Comparison of ENCODE assay signal across 8 cellular contexts in the genomic region with DNA sequence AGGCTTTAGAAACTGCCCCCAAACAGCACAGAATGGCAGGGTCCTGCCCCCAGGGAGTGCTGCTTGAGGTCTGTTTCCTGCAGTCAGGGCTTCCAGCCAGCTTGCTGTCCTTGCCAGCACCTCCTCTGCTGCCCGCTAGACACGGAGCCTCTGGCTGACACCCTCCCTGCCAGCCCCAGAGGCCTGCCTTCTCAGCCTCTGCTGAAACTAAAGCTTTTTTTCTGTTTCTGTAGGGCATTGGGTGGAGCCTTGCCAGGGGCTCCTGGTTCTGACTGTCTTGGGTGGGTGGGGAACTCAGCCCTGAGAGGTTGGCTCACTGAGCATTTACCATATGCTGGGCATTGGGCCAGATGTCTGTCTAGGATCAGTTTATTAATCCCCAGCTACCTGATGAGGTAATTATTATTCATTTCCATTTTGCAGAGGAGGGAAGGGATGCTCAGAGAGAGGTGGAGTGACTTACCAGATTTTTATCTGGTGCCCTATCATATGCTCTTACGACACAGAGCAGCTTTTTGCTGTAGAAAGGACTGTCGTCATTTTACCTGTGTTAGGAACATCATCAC. TPM values are rescaled to one million over a fixed set of nuclear protein-coding genes. Genes with fewer than 3 reads are reported as not detected.
DNase-seq lines count a peak whose midpoint lies in the region; ATAC-seq and TF ChIP-seq lines count a peak whose summit lies in the region.

No MANE protein-coding gene starts in this region.

- peak in 5 of 10 experiments; percentile 36 to 51 (median 42) for DNase-seq in CD4-positive, alpha-beta T cell
- peak; percentile 67 for DNase-seq in NCI-H1092 treated with DMSO at 0.1 percent for 48 hours (lab: John Stamatoyannopoulos, UW)
- DNase-seq in activated CD8-positive, alpha-beta T cell treated with anti-CD3 and anti-CD28 coated beads for 36 hours = peak; percentile 76
- peak; percentile 56 for DNase-seq in glutamatergic neuron
- peak; percentile 79 for DNase-seq in spleen
- DNase-seq in lower leg skin (ENCODE audit: low spot score in 2 of 2) = no peak

- 42 to 59% (median 43%) methylated on average over 4 of the region's 4 CpGs for WGBS in spleen, 5 donors
- WGBS in lower leg skin, 2 donors = 11 to 16% methylated on average over 4 of the region's 4 CpGs

- peaks cover 100% of the 10 kb centered on the region for H3K4me1 Mint-ChIP-seq in CD4-positive, alpha-beta T cell (ENCODE audit: low read depth)
- peaks cover 98% of the 10 kb centered on the region for H3K4me1 Mint-ChIP-seq in activated CD8-positive, alpha-beta T cell treated with anti-CD3 and anti-CD28 coated beads for 36 hours (ENCODE audit: low read depth)
- peaks cover 39% of the 10 kb centered on the region for H3K4me1 Mint-ChIP-seq in glutamatergic neuron (ENCODE audit: low read depth, unreplicated experiment)

- H3K27ac Mint-ChIP-seq in CD4-positive, alpha-beta T cell = peak overlapping the region; percentile 72
- H3K27ac Mint-ChIP-seq in activated CD8-positive, alpha-beta T cell treated with anti-CD3 and anti-CD28 coated beads for 36 hours = peak overlapping the region; percentile 91
- peak overlapping the region; percentile 43 for H3K27ac Mint-ChIP-seq in glutamatergic neuron (ENCODE audit: unreplicated experiment)

- H3K4me3 Mint-ChIP-seq in CD4-positive, alpha-beta T cell = peak overlapping the region; percentile 62
- H3K4me3 Mint-ChIP-seq in activated CD8-positive, alpha-beta T cell treated with anti-CD3 and anti-CD28 coated beads for 36 hours = peak overlapping the region; percentile 30
- H3K4me3 Mint-ChIP-seq in glutamatergic neuron (ENCODE audit: unreplicated experiment) = no peak overlapping the region

- intact Hi-C loops in CD4-positive, alpha-beta T cell (cut with DNase I, micrococcal nuclease) = loop anchor here (2.0 to 5.0 kb wide), 2 partner anchors 15 to 37 kb away; no protein-coding TSS in a partner anchor
- intact Hi-C loops in activated CD8-positive, alpha-beta T cell treated with anti-CD3 and anti-CD28 coated beads for 36 hours (cut with micrococcal nuclease) = loop anchor here (5.0 kb wide), 2 partner anchors 33 to 37 kb away; no protein-coding TSS in a partner anchor
- intact Hi-C loops in spleen (cut with DNase I; ENCODE audit: low total_unique reads) (no loop called here), lower leg skin (cut with DNase I; ENCODE audit: low total_unique reads) (no loop called here)

- no peak for TF ChIP-seq CTCF in CD4-positive, alpha-beta T cell (IDR thresholded peaks at IDR 0.05)
- no peak for TF ChIP-seq CTCF in activated CD8-positive, alpha-beta T cell treated with anti-CD3 and anti-CD28 coated beads for 36 hours (IDR thresholded peaks at IDR 0.05)
- TF ChIP-seq CTCF in glutamatergic neuron (IDR thresholded peaks at IDR 0.05; ENCODE audit: partially characterized antibody, unreplicated experiment) (no peak), spleen (IDR thresholded peaks at IDR 0.05 in 8 of 11, conservative IDR thresholded peaks at IDR 0.05 in 3 of 11) (no peak), lower leg skin (IDR thresholded peaks at IDR 0.05) (no peak)

- peaks cover 14% of the 10 kb centered on the region for H3K36me3 Mint-ChIP-seq in CD4-positive, alpha-beta T cell (ENCODE audit: low read depth)
- H3K36me3 Mint-ChIP-seq in activated CD8-positive, alpha-beta T cell treated with anti-CD3 and anti-CD28 coated beads for 36 hours (ENCODE audit: low read depth) = peaks cover 6% of the 10 kb centered on the region
- H3K36me3 Mint-ChIP-seq in glutamatergic neuron (ENCODE audit: unreplicated experiment) = no peaks in the 10 kb centered on the region

- CTCF ChIA-PET in CD4-positive, alpha-beta T cell (lab: Charles Lee) = interaction anchor here (1.5 to 2.6 kb wide), 4 partner anchors 8 to 34 kb away, joined by 3 to 11 read pairs (median 10); no protein-coding TSS in a partner anchor
- CTCF ChIA-PET in activated CD8-positive, alpha-beta T cell treated with anti-CD3 and anti-CD28 coated beads for 36 hours (lab: Charles Lee) = interaction anchor here (0.9 to 3.8 kb wide), 11 partner anchors 8 to 468 kb away, joined by 3 to 20 read pairs (median 4); no protein-coding TSS in a partner anchor

- ATAC-seq in CD4-positive, alpha-beta T cell (ENCODE audit: poor library complexity) = peak; percentile 68
- ATAC-seq in GM19324 (IDR thresholded peaks at IDR 0.05; ENCODE audit: low FRiP score, unreplicated experiment) = peak; percentile 48
- ATAC-seq in activated CD8-positive, alpha-beta T cell treated with anti-CD3 and anti-CD28 coated beads for 36 hours = peak; percentile 72
- no peak for ATAC-seq in HG03442 (IDR thresholded peaks at IDR 0.05; ENCODE audit: unreplicated experiment)

- H3K4me3 ChIP-seq in spleen (no peak overlapping the region), lower leg skin (ENCODE audit: low read depth, poor library complexity, severe bottlenecking) (no peak overlapping the region)

- H3K27me3 Mint-ChIP-seq in CD4-positive, alpha-beta T cell = no peaks in the 10 kb centered on the region
- H3K27me3 Mint-ChIP-seq in activated CD8-positive, alpha-beta T cell treated with anti-CD3 and anti-CD28 coated beads for 36 hours = no peaks in the 10 kb centered on the region
- H3K27me3 Mint-ChIP-seq in glutamatergic neuron (ENCODE audit: unreplicated experiment) = peaks cover 9% of the 10 kb centered on the region

- no peaks in the 10 kb centered on the region for H3K27me3 ChIP-seq in CD4-positive, alpha-beta T cell (ENCODE audit: control insufficient read depth, insufficient read depth, low read length)
- H3K27me3 ChIP-seq in spleen (replicated peaks in 1 of 7) = no peaks in the 10 kb centered on the region

- POLR2A ChIA-PET in CD4-positive, alpha-beta T cell (lab: Charles Lee) = interaction anchor here (1.2 to 3.0 kb wide), 4 partner anchors 15 to 33 kb away, joined by 4 to 53 read pairs (median 6); no protein-coding TSS in a partner anchor
- POLR2A ChIA-PET in activated CD8-positive, alpha-beta T cell treated with anti-CD3 and anti-CD28 coated beads for 36 hours (lab: Charles Lee) = interaction anchor here (0.6 to 2.5 kb wide), 17 partner anchors 8 to 219 kb away, joined by 3 to 27 read pairs (median 3); no protein-coding TSS in a partner anchor

- no peaks in the 10 kb centered on the region for H3K9me3 ChIP-seq in CD4-positive, alpha-beta T cell (ENCODE audit: control insufficient read depth, low read length)
- H3K9me3 ChIP-seq in spleen = no peaks in the 10 kb centered on the region

- H3K36me3 ChIP-seq in spleen = peaks cover 0 to 21% (median 0%) of the 10 kb centered on the region in 6 donors

- no peak for TF ChIP-seq POLR2A in spleen (IDR thresholded peaks at IDR 0.05)
- no peak for TF ChIP-seq POLR2A in lower leg skin (IDR thresholded peaks at IDR 0.05)

- H3K9me3 Mint-ChIP-seq in CD4-positive, alpha-beta T cell = no peaks in the 10 kb centered on the region
- H3K9me3 Mint-ChIP-seq in activated CD8-positive, alpha-beta T cell treated with anti-CD3 and anti-CD28 coated beads for 36 hours = no peaks in the 10 kb centered on the region
- H3K9me3 Mint-ChIP-seq in glutamatergic neuron (ENCODE audit: unreplicated experiment) = peaks cover 5% of the 10 kb centered on the region

- peak overlapping the region; percentile 58 for H3K27ac ChIP-seq in CD4-positive, alpha-beta T cell (ENCODE audit: low read depth, low read length)
- H3K27ac ChIP-seq in spleen = peak overlapping the region in 6 of 8 donors; percentile 17 to 71 (median 44)

- peaks cover 34 to 100% (median 84%) of the 10 kb centered on the region in 6 donors for H3K4me1 ChIP-seq in spleen

RNA-seq across cellular contexts. Expression of a gene that starts 35.4 kb away (rescaled TPM):
- 10 to 100 TPM; 86.4 to 89.2 TPM for total RNA-seq in CD4-positive, alpha-beta T cell
- 10 to 100 TPM; 46.7 to 46.9 TPM for total RNA-seq in activated CD8-positive, alpha-beta T cell treated with anti-CD3 and anti-CD28 coated beads for 36 hours
- total RNA-seq in glutamatergic neuron (ENCODE audit: unreplicated experiment) (54.5 TPM), spleen (100 to 1,000 TPM in 1 of 7 donors, 10 to 100 TPM in 6; 55.1 to 102 (median 76.5) TPM), lower leg skin (10 to 100 TPM in 3 of 4 donors, 1 to 10 TPM in 1; 6.7 to 15.5 (median 10.7) TPM)
- polyA plus RNA-seq in spleen = 1 to 10 TPM; 6.4 to 9.7 (median 7.1) TPM

Comparison
In these comparisons a context has a peak if more than half of its experiments do, and no peak if none do; other contexts are left out.
1. DNase-seq: peak in NCI-H1092 treated with DMSO at 0.1 percent for 48 hours (single experiment), activated CD8-positive, alpha-beta T cell treated with anti-CD3 and anti-CD28 coated beads for 36 hours (single experiment), glutamatergic neuron (single experiment) and spleen (single experiment); none in lower leg skin (0 of 2).
2. intact Hi-C loops: an anchor here in CD4-positive, alpha-beta T cell (2.0 to 5.0 kb wide) and activated CD8-positive, alpha-beta T cell treated with anti-CD3 and anti-CD28 coated beads for 36 hours (5.0 kb wide); none called in spleen and lower leg skin.
3. Peak in every context shown above with its lines, with median percentiles within 50 percentile points of each other: H3K27ac Mint-ChIP-seq.